Comparison of ENCODE assay signal across 7 cellular contexts in the genomic region with DNA sequence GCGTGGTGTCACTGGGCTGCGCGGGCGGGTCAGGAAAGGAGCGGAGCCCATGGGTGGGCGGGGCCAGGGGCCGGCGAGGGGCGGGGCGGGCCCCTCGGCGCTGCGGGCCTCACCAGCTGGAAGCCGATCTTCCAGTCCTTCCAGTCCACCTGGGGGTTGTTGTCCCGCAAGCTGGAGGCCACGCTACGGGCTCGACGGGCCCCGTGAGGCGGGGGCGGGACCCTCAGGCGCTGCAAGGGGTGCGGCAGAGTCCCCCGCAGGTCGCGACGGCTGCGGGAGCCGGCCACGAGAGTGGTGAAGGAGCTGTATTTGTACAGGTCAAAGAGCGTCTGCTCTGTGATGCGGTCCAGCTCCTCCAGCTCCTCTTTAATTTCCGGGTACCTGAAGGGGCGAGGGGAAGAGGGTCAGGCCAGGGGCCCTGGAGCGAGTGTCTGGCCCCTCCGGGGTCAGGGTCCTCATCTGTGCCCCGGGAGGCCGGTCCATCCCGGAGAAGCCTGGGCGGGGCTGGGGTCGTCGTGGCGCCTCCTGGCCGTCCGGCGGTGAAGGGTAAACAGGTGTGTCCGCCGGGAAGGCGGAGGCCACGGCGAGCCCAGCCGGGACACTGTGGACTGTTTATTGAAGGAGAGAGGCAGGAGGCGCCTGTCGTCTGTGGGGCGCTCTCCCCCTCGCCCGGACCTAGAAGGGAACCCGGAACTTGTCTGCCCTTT. TPM values are rescaled to one million over a fixed set of nuclear protein-coding genes. Genes with fewer than 3 reads are reported as not detected.
DNase-seq lines count a peak whose midpoint lies in the region; ATAC-seq and TF ChIP-seq lines count a peak whose summit lies in the region.

No MANE protein-coding gene starts in this region.

- H3F3A ChIP-seq in GM23248 (ENCODE audit: insufficient read depth): no peaks in the 10 kb centered on the region

- TF ChIP-seq CTCF in ascending aorta (IDR thresholded peaks at IDR 0.05): no peak

- 2% methylated on average over 47 to 57 of the region's 59 CpGs for WGBS in GM23248 (ENCODE audit: low coverage in 1 of 2, low lambda C conversion rate in 2 of 2, missing lambda C conversion rate in 2 of 2), 2 experiments

- peaks cover 5% of the 10 kb centered on the region; the same call in 1 of the 2 replicates for H3K4me1 ChIP-seq in GM23248 (ENCODE audit: insufficient read depth)
- peaks cover 0 to 5% of the 10 kb centered on the region in 2 donors for H3K4me1 ChIP-seq in ascending aorta
- H3K4me1 ChIP-seq in iPS-15b (ENCODE audit: control insufficient read depth, insufficient read depth, low read length): peaks cover 3% of the 10 kb centered on the region

- H3K4me2 ChIP-seq in GM23248 (ENCODE audit: unreplicated experiment): peak overlapping the region; percentile 84

- H3K9ac ChIP-seq in GM23248 (peak overlapping the region; percentile 86), iPS-15b (ENCODE audit: low read depth, low read length) (no peak overlapping the region)

- H3K36me3 ChIP-seq in GM23248 (ENCODE audit: low read depth): no peaks in the 10 kb centered on the region
- H3K36me3 ChIP-seq in ascending aorta: no peaks in the 10 kb centered on the region
- H3K36me3 ChIP-seq in iPS-15b (ENCODE audit: control insufficient read depth, insufficient read depth, low read length): peaks cover 25% of the 10 kb centered on the region

- H3K27ac ChIP-seq in GM23248 (peak overlapping the region; percentile 27), ascending aorta (peak overlapping the region; percentile 55 to 74)

- no peaks in the 10 kb centered on the region for H4K20me1 ChIP-seq in GM23248 (ENCODE audit: insufficient read depth)

- H3K4me3 ChIP-seq in GM23248 (peak overlapping the region; percentile 77), ascending aorta (peak overlapping the region; percentile 59 to 65), iPS-15b (ENCODE audit: low read depth, low read length) (peak overlapping the region; percentile 54)

- intact Hi-C loops in ascending aorta (cut with DNase I): no loop called here

- DNase-seq in GM23248: peak; percentile 92
- peak; percentile 32 to 70 (median 54) for DNase-seq in T-helper 2 cell
- DNase-seq in ascending aorta (ENCODE audit: low spot score in 2 of 2): peak in 1 of 2 donors; percentile 81
- peak; percentile 46 to 67 for DNase-seq in stimulated activated CD4-positive, alpha-beta T cell treated with anti-CD3 and anti-CD28 coated beads, Interleukin-12 subunit alpha, Interleukin-12 subunit beta, amount 100 ng/mL, for 24 hours (ENCODE audit: low read depth in 2 of 2)
- DNase-seq in NCI-H345 treated with DMSO at 0.1 percent for 48 hours (lab: John Stamatoyannopoulos, UW; ENCODE audit: unreplicated experiment): no peak

- H2AFZ ChIP-seq in GM23248: peak overlapping the region; percentile 87

- no peaks in the 10 kb centered on the region for H3K27me3 ChIP-seq in GM23248 (replicated peaks; ENCODE audit: insufficient read depth)
- no peaks in the 10 kb centered on the region for H3K27me3 ChIP-seq in ascending aorta
- H3K27me3 ChIP-seq in iPS-15b (ENCODE audit: control insufficient read depth, insufficient read depth, low read length): no peaks in the 10 kb centered on the region

- no peak for ATAC-seq in GM21576 (IDR thresholded peaks at IDR 0.05; ENCODE audit: unreplicated experiment)

- H3K9me2 ChIP-seq in GM23248 (ENCODE audit: insufficient read depth): no peaks in the 10 kb centered on the region

- no peaks in the 10 kb centered on the region for H3K79me2 ChIP-seq in GM23248 (ENCODE audit: insufficient read depth)

- no peaks in the 10 kb centered on the region for H3K9me3 ChIP-seq in GM23248 (ENCODE audit: low read depth)
- H3K9me3 ChIP-seq in ascending aorta: no peaks in the 10 kb centered on the region
- no peaks in the 10 kb centered on the region for H3K9me3 ChIP-seq in iPS-15b (ENCODE audit: control insufficient read depth, insufficient read depth, low read length)

- in situ Hi-C loops in GM23248 (cut with MboI): no loop called here

RNA-seq across cellular contexts. Expression of gene SCNN1A, which starts 11.9 kb away (rescaled TPM):
- 0.76 TPM in 1 of 2 replicates, not detected in the other for total RNA-seq in GM23248 (2014; rRNA removed; shearing (Covaris generic))
- 0.25 and 0.59 TPM in 2 replicates for polyA plus RNA-seq in GM23248 (2016; fragmentation: Nextera tagmentation; extraction: Ambion mirVana)
- 14.3 TPM for total RNA-seq in ascending aorta

RNA-seq across cellular contexts. Expression of gene LTBR, which starts 20.5 kb away (rescaled TPM):
- 147 TPM in 2 replicates for total RNA-seq in GM23248 (2014; rRNA removed; shearing (Covaris generic))
- polyA plus RNA-seq in GM23248 (2016; fragmentation: Nextera tagmentation; extraction: Ambion mirVana): 113 and 117 TPM in 2 replicates
- total RNA-seq in ascending aorta: 284 TPM

RNA-seq across cellular contexts. Expression of gene TNFRSF1A, which starts 21.6 kb away (rescaled TPM):
- total RNA-seq in GM23248 (2014; rRNA removed; shearing (Covaris generic)): 247 and 343 TPM in 2 replicates
- polyA plus RNA-seq in GM23248 (2016; fragmentation: Nextera tagmentation; extraction: Ambion mirVana): 183 and 197 TPM in 2 replicates
- 528 TPM for total RNA-seq in ascending aorta

RNA-seq across cellular contexts. Expression of gene PLEKHG6, which starts 53.0 kb away (rescaled TPM):
- not detected in 2 replicates for total RNA-seq in GM23248 (2014; rRNA removed; shearing (Covaris generic))
- 0.30 TPM in 1 of 2 replicates, not detected in the other for polyA plus RNA-seq in GM23248 (2016; fragmentation: Nextera tagmentation; extraction: Ambion mirVana)
- not detected for total RNA-seq in ascending aorta
